ENCODE assay signal across 8 cellular contexts in the genomic region with DNA sequence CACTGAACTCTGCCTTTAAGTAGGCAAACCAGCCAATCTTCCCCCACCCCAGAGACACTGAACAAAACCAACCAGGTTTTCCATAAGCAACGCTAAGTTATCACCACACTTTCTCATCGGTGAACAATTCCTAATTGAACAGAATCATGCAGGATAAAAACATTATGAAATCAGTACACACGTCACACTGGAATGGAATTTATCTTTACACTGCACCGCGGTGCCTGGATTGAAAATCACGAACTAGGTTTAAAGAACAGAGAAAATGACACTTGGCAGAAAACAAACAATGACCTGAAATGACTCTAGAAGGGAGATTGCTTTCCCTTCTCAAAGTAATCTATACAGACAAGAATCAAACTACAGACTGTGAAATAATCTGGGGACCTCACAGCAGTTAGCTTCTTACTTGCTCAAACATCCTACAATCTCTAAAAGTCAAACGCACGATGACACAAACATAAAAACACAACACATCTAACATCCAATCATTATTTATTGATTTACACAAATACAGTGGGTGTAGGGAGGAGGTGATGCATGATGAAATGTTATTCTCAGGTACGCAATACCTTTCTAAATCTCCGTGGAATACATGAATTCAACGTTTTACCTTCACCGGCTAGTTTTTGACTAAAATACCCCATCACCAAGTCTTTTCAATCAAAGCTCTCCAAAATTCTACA. TPM values are rescaled to one million over a fixed set of nuclear protein-coding genes. Genes with fewer than 3 reads are reported as not detected.
A peak's percentile ranks its signal among the peaks of the same experiment; 100 is the strongest.
DNase-seq lines count a peak whose midpoint lies in the region; TF ChIP-seq lines count a peak whose summit lies in the region.

No MANE protein-coding gene starts in this region.

- peak overlapping the region; percentile 93 for H3K27ac Mint-ChIP-seq in activated T-cell treated with anti-CD3 and anti-CD28 coated beads, Interleukin-2, amount 50 U/mL, for 24 hours
- H3K27ac Mint-ChIP-seq in activated naive CD8-positive, alpha-beta T cell treated with anti-CD3 and anti-CD28 coated beads for 36 hours: peak overlapping the region; percentile 91
- H3K27ac Mint-ChIP-seq in immature natural killer cell: peak overlapping the region; percentile 86 to 92 (median 89)

- intact Hi-C loops in stomach (cut with DNase I; ENCODE audit: low total_unique reads): no loop called here

- H3K4me1 ChIP-seq in stomach: peaks cover 11 to 59% (median 27%) of the 10 kb centered on the region in 4 donors

- no peak for DNase-seq in activated T-cell treated with anti-CD3 and anti-CD28 coated beads, Interleukin-2, amount 50 U/mL, for 24 hours
- no peak for DNase-seq in activated T-cell treated with anti-CD3 and anti-CD28 coated beads for 4 hours
- DNase-seq in activated naive CD8-positive, alpha-beta T cell treated with anti-CD3 and anti-CD28 coated beads for 36 hours: no peak
- DNase-seq in immature natural killer cell: no peak
- DNase-seq in stomach: no peak
- no peak for DNase-seq in NCI-H524 (lab: John Stamatoyannopoulos, UW)
- no peak for DNase-seq in GOT3 (lab: John Stamatoyannopoulos, UW)
- no peak for DNase-seq in NCI-H2107 treated with DMSO at 0.1 percent for 48 hours (lab: John Stamatoyannopoulos, UW; ENCODE audit: unreplicated experiment)

- H3K9me3 Mint-ChIP-seq in activated T-cell treated with anti-CD3 and anti-CD28 coated beads, Interleukin-2, amount 50 U/mL, for 24 hours: no peaks in the 10 kb centered on the region
- H3K9me3 Mint-ChIP-seq in activated naive CD8-positive, alpha-beta T cell treated with anti-CD3 and anti-CD28 coated beads for 36 hours: no peaks in the 10 kb centered on the region
- no peaks in the 10 kb centered on the region for H3K9me3 Mint-ChIP-seq in immature natural killer cell

- H3K27me3 ChIP-seq in stomach: no peaks in the 10 kb centered on the region

- peak overlapping the region in 4 of 5 donors; percentile 92 to 96 (median 94) for H3K27ac ChIP-seq in stomach

- TF ChIP-seq POLR2A in stomach (IDR thresholded peaks at IDR 0.05): no peak

- no peaks in the 10 kb centered on the region for H3K9me3 ChIP-seq in stomach

- peaks cover 0 to 11% (median 6%) of the 10 kb centered on the region in 4 donors for H3K36me3 ChIP-seq in stomach

- no peaks in the 10 kb centered on the region for H3K27me3 Mint-ChIP-seq in activated T-cell treated with anti-CD3 and anti-CD28 coated beads, Interleukin-2, amount 50 U/mL, for 24 hours
- no peaks in the 10 kb centered on the region for H3K27me3 Mint-ChIP-seq in activated naive CD8-positive, alpha-beta T cell treated with anti-CD3 and anti-CD28 coated beads for 36 hours
- peaks cover 7 to 9% (median 9%) of the 10 kb centered on the region in 3 donors for H3K27me3 Mint-ChIP-seq in immature natural killer cell (ENCODE audit: low read depth in 3 of 3)

- no peak for TF ChIP-seq CTCF in stomach (IDR thresholded peaks at IDR 0.05)

- peak overlapping the region; percentile 78 to 93 (median 83) for H3K4me3 ChIP-seq in stomach

- peaks cover 37% of the 10 kb centered on the region for H3K4me1 Mint-ChIP-seq in activated T-cell treated with anti-CD3 and anti-CD28 coated beads, Interleukin-2, amount 50 U/mL, for 24 hours (ENCODE audit: low read depth)
- H3K4me1 Mint-ChIP-seq in activated naive CD8-positive, alpha-beta T cell treated with anti-CD3 and anti-CD28 coated beads for 36 hours: peaks cover 27% of the 10 kb centered on the region
- peaks cover 33 to 54% of the 10 kb centered on the region in 2 donors for H3K4me1 Mint-ChIP-seq in immature natural killer cell

- WGBS in stomach, 5 donors: 7 to 21% (median 16%) methylated on average over 12 of the region's 12 CpGs

- TF ChIP-seq EP300 in stomach (IDR thresholded peaks at IDR 0.05): no peak

- H3K4me3 Mint-ChIP-seq in activated T-cell treated with anti-CD3 and anti-CD28 coated beads, Interleukin-2, amount 50 U/mL, for 24 hours: peak overlapping the region; percentile 89
- peak overlapping the region; percentile 86 for H3K4me3 Mint-ChIP-seq in activated naive CD8-positive, alpha-beta T cell treated with anti-CD3 and anti-CD28 coated beads for 36 hours
- H3K4me3 Mint-ChIP-seq in immature natural killer cell: peak overlapping the region; percentile 85 to 96 (median 89)

- H3K36me3 Mint-ChIP-seq in activated T-cell treated with anti-CD3 and anti-CD28 coated beads, Interleukin-2, amount 50 U/mL, for 24 hours (ENCODE audit: low read depth): peaks cover 47% of the 10 kb centered on the region
- H3K36me3 Mint-ChIP-seq in activated naive CD8-positive, alpha-beta T cell treated with anti-CD3 and anti-CD28 coated beads for 36 hours: peaks cover 35% of the 10 kb centered on the region
- no peaks in the 10 kb centered on the region for H3K36me3 Mint-ChIP-seq in immature natural killer cell

RNA-seq across cellular contexts. Expression of gene EIF4G3, which starts 1.9 kb away (rescaled TPM):
- total RNA-seq in activated naive CD8-positive, alpha-beta T cell treated with anti-CD3 and anti-CD28 coated beads for 36 hours: 10 to 100 TPM; 51.1 to 55.9 TPM
- polyA plus RNA-seq in immature natural killer cell: 10 to 100 TPM in 2 of 3 donors, 1 to 10 TPM in 1; 7.4 to 21.6 (median 17.9) TPM
- total RNA-seq in stomach: 10 to 100 TPM; 40.3 to 63.3 (median 50.9) TPM
- 10 to 100 TPM in 2 of 3 donors, 1 to 10 TPM in 1; 6.3 to 12.7 (median 10.9) TPM for polyA plus RNA-seq in stomach
